In the genomic region with DNA sequence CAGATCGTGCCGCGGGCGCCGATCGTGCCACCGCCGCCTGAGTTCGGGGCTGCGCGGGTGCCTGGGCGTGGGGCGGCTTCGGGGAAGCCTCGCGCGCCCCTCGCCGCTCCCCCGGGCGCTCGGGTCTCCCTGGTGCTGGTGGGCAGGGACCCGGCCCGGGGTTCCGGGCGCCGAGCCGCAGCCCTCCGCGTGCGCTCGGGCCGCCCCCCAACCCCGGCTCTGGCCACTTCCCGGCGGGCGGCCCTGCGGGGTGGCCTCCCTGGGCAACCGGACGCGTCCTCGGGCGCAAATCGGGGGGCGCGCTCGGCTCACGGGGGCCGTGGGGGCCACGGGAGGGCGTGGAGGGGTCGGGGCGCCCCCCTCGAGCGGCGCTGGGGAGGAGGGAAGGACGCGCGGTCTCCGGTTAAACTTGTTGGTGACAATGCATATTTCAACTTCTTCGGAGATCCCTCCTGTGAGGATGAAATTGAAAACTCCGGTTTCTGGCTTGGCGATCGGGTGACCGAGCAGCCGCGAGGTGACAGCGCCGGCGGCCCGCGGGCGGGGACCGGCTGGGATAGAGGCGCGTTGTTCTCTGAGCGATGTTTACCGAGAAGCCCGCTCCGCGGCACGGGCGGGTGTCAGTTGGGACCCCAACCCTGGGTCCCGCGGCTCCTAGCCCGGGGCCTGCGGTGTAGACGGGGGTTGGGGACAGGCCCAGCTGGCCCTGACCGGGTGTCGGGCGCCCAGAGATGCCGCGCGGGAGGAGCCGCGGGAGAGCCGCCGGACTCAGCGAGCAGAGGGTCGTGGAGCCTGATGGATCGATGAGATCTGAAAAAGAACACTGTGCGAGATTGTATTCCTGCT, we compare ENCODE assay signal across 1 cellular context.
TF ChIP-seq lines count a peak whose summit lies in the region.

No MANE protein-coding gene starts in this region.

TF ChIP-seq in HepG2, 621 proteins besides CTCF, POLR2A, EP300 and RAD21 (continued from another document):
- TF ChIP-seq, protein P1, sequence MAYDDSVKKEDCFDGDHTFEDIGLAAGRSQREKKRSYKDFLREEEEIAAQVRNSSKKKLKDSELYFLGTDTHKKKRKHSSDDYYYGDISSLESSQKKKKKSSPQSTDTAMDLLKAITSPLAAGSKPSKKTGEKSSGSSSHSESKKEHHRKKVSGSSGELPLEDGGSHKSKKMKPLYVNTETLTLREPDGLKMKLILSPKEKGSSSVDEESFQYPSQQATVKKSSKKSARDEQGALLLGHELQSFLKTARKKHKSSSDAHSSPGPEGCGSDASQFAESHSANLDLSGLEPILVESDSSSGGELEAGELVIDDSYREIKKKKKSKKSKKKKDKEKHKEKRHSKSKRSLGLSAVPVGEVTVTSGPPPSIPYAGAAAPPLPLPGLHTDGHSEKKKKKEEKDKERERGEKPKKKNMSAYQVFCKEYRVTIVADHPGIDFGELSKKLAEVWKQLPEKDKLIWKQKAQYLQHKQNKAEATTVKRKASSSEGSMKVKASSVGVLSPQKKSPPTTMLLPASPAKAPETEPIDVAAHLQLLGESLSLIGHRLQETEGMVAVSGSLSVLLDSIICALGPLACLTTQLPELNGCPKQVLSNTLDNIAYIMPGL (CRISPR knock-in tag; IDR thresholded peaks at IDR 0.05; ENCODE audit: borderline replicate concordance in 1 of 2, low read depth in 1 of 2): no peak
- TF ChIP-seq GZF1 (CRISPR knock-in tag; IDR thresholded peaks at IDR 0.05) (no peak), ZNF883 (CRISPR knock-in tag; IDR thresholded peaks at IDR 0.05; ENCODE audit: not compliant biosample characterization) (no peak), ZNF256 (CRISPR knock-in tag; conservative IDR thresholded peaks at IDR 0.05) (no peak), ZNF569 (CRISPR knock-in tag; IDR thresholded peaks at IDR 0.05; ENCODE audit: borderline replicate concordance) (no peak), ZNF550 (CRISPR knock-in tag; IDR thresholded peaks at IDR 0.05; ENCODE audit: borderline replicate concordance) (no peak), DMAP1 (CRISPR knock-in tag; IDR thresholded peaks at IDR 0.05) (peak; percentile 41; the same call in 1 of the 2 replicates), XRCC5 (optimal IDR thresholded peaks at IDR 0.05; ENCODE audit: low read length) (peak; percentile 23)
- TF ChIP-seq, protein P2, sequence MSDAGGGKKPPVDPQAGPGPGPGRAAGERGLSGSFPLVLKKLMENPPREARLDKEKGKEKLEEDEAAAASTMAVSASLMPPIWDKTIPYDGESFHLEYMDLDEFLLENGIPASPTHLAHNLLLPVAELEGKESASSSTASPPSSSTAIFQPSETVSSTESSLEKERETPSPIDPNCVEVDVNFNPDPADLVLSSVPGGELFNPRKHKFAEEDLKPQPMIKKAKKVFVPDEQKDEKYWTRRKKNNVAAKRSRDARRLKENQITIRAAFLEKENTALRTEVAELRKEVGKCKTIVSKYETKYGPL (CRISPR knock-in tag; IDR thresholded peaks at IDR 0.05): no peak
- TF ChIP-seq, protein P3, sequence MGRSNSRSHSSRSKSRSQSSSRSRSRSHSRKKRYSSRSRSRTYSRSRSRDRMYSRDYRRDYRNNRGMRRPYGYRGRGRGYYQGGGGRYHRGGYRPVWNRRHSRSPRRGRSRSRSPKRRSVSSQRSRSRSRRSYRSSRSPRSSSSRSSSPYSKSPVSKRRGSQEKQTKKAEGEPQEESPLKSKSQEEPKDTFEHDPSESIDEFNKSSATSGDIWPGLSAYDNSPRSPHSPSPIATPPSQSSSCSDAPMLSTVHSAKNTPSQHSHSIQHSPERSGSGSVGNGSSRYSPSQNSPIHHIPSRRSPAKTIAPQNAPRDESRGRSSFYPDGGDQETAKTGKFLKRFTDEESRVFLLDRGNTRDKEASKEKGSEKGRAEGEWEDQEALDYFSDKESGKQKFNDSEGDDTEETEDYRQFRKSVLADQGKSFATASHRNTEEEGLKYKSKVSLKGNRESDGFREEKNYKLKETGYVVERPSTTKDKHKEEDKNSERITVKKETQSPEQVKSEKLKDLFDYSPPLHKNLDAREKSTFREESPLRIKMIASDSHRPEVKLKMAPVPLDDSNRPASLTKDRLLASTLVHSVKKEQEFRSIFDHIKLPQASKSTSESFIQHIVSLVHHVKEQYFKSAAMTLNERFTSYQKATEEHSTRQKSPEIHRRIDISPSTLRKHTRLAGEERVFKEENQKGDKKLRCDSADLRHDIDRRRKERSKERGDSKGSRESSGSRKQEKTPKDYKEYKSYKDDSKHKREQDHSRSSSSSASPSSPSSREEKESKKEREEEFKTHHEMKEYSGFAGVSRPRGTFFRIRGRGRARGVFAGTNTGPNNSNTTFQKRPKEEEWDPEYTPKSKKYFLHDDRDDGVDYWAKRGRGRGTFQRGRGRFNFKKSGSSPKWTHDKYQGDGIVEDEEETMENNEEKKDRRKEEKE (IDR thresholded peaks at IDR 0.05): no peak
